In the genomic region with DNA sequence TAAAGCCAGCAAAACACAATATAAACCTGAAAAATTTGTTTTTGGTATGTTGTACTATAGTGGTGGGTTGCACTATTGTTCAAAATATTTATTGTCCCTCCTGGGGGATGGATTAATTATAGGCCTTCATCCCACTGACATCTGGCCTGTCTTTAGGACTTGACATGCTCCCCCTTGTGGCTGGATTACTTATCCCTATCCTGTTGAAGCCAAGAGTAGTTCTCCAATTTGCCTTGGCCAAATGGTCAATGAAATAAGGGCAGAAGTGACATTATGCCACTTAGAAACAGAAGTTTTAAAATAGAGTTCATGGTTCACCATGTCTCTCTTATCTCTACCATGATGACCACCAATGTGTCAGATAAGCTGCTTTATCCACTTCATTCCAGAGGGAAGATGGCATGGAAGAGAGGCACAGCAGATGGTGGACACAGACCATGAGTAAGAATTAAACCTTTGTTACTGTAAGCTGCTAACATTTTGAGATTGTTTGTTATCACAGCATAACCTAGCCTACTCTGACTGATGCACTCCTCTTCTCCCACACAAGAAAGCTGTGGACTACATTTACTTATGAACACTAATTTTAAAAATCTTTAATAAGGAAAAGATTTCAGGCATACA, we compare ENCODE assay signal across 8 cellular contexts. TPM values are rescaled to one million over a fixed set of nuclear protein-coding genes. Genes with fewer than 3 reads are reported as not detected.
A peak's percentile ranks its signal among the peaks of the same experiment; 100 is the strongest.
DNase-seq lines count a peak whose midpoint lies in the region; ATAC-seq and TF ChIP-seq lines count a peak whose summit lies in the region.

No MANE protein-coding gene starts in this region.

- peak; percentile 67 for TF ChIP-seq CTCF in Calu3 (IDR thresholded peaks at IDR 0.05; ENCODE audit: unreplicated experiment)

- H3K4me3 Mint-ChIP-seq in Calu3 (ENCODE audit: low read depth, unreplicated experiment), result no peak overlapping the region

- ATAC-seq in GM18519 (IDR thresholded peaks at IDR 0.05; ENCODE audit: low FRiP score, unreplicated experiment), result no peak
- ATAC-seq in GM21619 (IDR thresholded peaks at IDR 0.05; ENCODE audit: unreplicated experiment), result no peak

- no peak overlapping the region for H3K27ac ChIP-seq in SJSA1

- DNase-seq in Calu3 (peak; percentile 71), HCEC 1CT (peak; percentile 59), SJSA1 (ENCODE audit: low read depth in 1 of 2, low spot score in 2 of 2) (peak; percentile 24 to 50), glomerular visceral epithelial cell (ENCODE audit: extremely low spot score) (peak; percentile 45), DMS79 treated with DMSO at 0.1 percent for 48 hours (lab: John Stamatoyannopoulos, UW) (no peak)
- DNase-seq in activated CD4-positive, CD25-positive, alpha-beta regulatory T cell (lab: John Stamatoyannopoulos, UW), result no peak

- H3K27ac Mint-ChIP-seq in Calu3 (ENCODE audit: unreplicated experiment), result no peak overlapping the region

- no peaks in the 10 kb centered on the region for H3K27me3 Mint-ChIP-seq in Calu3 (ENCODE audit: unreplicated experiment)

- H3K9me3 ChIP-seq in SJSA1 (replicated peaks), result peaks cover 3% of the 10 kb centered on the region; the same call in 1 of the 2 replicates

- H3K4me1 Mint-ChIP-seq in Calu3 (ENCODE audit: low read depth, unreplicated experiment), result peaks cover 22% of the 10 kb centered on the region

- H3K9me3 Mint-ChIP-seq in Calu3 (ENCODE audit: low read depth, unreplicated experiment), result peaks cover 2% of the 10 kb centered on the region

- CTCF ChIA-PET in Calu3 (lab: Charles Lee), result interaction anchor here (0.5 to 1.8 kb wide), 5 partner anchors 25 to 1441 kb away, joined by 3 to 5 read pairs (median 3); no protein-coding TSS in a partner anchor

- peaks cover 33% of the 10 kb centered on the region for H3K4me1 ChIP-seq in SJSA1 (replicated peaks)

- no peaks in the 10 kb centered on the region for H3K36me3 Mint-ChIP-seq in Calu3 (ENCODE audit: insufficient read depth, unreplicated experiment)

- H3K36me3 ChIP-seq in SJSA1, result no peaks in the 10 kb centered on the region

- intact Hi-C loops in Calu3 (cut with micrococcal nuclease; ENCODE audit: unreplicated experiment), result loop anchor here (10.0 kb wide), 1 partner anchor 1048 kb away; a partner anchor contains a TSS

- no TSS peak for BruUV-seq in Calu3 (replicated peaks; lab: Mats Ljungman, UMichigan)

- H3K27me3 ChIP-seq in SJSA1 (replicated peaks), result no peaks in the 10 kb centered on the region

- no peak overlapping the region for H3K4me3 ChIP-seq in SJSA1

RNA-seq across cellular contexts. Expression of a gene that starts 29.2 kb away (rescaled TPM):
- 79.3 and 92.0 TPM in 2 replicates for total RNA-seq in Calu3 (2022)
- total RNA-seq in SJSA1 (2014; rRNA removed; shearing (Covaris generic)), result 13.6 and 20.2 TPM in 2 replicates

RNA-seq across cellular contexts. Expression of a gene that starts 31.3 kb away (rescaled TPM):
- 44.4 and 47.5 TPM in 2 replicates for total RNA-seq in Calu3 (2022)
- 23.6 and 30.3 TPM in 2 replicates for total RNA-seq in SJSA1 (2014; rRNA removed; shearing (Covaris generic))

RNA-seq across cellular contexts. Expression of a gene that starts 31.4 kb away (rescaled TPM):
- 24.4 and 26.5 TPM in 2 replicates for total RNA-seq in Calu3 (2022)
- total RNA-seq in SJSA1 (2014; rRNA removed; shearing (Covaris generic)), result 10.2 and 13.8 TPM in 2 replicates

Comparison
In these comparisons a context has a peak if more than half of its experiments do, and no peak if none do; other contexts are left out.
1. DNase-seq: peak in Calu3 (single experiment), HCEC 1CT (single experiment), SJSA1 (2 of 2) and glomerular visceral epithelial cell (single experiment); none in DMS79 treated with DMSO at 0.1 percent for 48 hours (single experiment) and activated CD4-positive, CD25-positive, alpha-beta regulatory T cell (0 of 4).